ENCODE assay signal across 8 cellular contexts in the genomic region with DNA sequence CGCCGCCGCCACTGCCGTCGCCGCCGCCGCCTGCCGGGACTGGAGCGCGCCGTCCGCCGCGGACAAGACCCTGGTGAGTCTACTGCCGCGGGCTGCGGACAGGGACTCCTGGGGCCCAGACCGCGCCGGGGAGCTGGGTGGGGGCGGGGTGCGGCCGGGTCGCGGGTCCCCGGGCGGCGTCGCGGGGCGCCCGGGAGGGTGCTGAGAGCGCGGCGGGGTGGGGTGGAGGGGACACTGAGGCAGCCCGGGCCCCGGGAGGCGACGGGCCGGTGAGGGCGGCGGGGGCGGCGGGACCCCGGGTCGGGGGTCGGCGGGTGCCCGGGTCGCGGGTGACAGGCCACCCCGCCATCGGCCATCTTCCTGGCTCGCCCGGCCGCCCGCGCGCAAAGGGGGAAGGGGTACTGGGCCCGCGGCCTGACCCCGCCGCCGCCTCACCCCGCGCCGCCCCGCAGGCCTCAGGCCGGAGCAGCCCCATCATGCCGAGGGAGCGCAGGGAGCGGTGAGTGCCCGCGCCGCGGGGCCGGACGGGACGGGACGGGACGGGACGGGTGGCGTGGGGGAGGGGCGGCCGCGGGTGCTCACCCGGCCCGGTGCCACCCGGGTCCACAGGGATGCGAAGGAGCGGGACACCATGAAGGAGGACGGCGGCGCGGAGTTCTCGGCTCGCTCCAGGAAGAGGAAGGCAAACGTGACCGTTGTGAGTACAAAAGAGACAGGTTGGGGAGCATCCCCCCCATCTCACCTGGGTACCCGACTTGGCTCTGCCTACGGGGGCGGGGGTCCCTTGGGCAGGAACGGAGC. TPM values are rescaled to one million over a fixed set of nuclear protein-coding genes. Genes with fewer than 3 reads are reported as not detected.
DNase-seq lines count a peak whose midpoint lies in the region; ATAC-seq and TF ChIP-seq lines count a peak whose summit lies in the region.

No MANE protein-coding gene starts in this region.

- CTCF ChIA-PET in activated naive CD4-positive, alpha-beta T cell treated with anti-CD3 and anti-CD28 coated beads for 36 hours (lab: Charles Lee), result no interaction called here

- ATAC-seq in HG03159 (IDR thresholded peaks at IDR 0.05; ENCODE audit: unreplicated experiment), result peak; percentile 19

- peaks cover 14% of the 10 kb centered on the region for H3K36me3 Mint-ChIP-seq in activated naive CD4-positive, alpha-beta T cell treated with anti-CD3 and anti-CD28 coated beads for 36 hours (ENCODE audit: low read depth)
- H3K36me3 Mint-ChIP-seq in glutamatergic neuron (ENCODE audit: unreplicated experiment), result no peaks in the 10 kb centered on the region

- peak overlapping the region; percentile 43 for H3K4me3 ChIP-seq in skeletal muscle cell (ENCODE audit: low read depth, low read length)

- intact Hi-C loops in activated naive CD4-positive, alpha-beta T cell treated with anti-CD3 and anti-CD28 coated beads for 36 hours (cut with micrococcal nuclease), result loop anchor here (5.0 kb wide), 1 partner anchor 40 kb away; no protein-coding TSS in a partner anchor

- TF ChIP-seq CTCF in glutamatergic neuron (IDR thresholded peaks at IDR 0.05; ENCODE audit: partially characterized antibody, unreplicated experiment), result no peak

- H3K4me1 Mint-ChIP-seq in activated naive CD4-positive, alpha-beta T cell treated with anti-CD3 and anti-CD28 coated beads for 36 hours (ENCODE audit: low read depth), result peaks cover 11% of the 10 kb centered on the region
- H3K4me1 Mint-ChIP-seq in glutamatergic neuron (ENCODE audit: low read depth, unreplicated experiment), result peaks cover 4% of the 10 kb centered on the region

- DNase-seq in activated naive CD4-positive, alpha-beta T cell treated with anti-CD3 and anti-CD28 coated beads for 36 hours, result peak; percentile 15
- DNase-seq in activated naive CD4-positive, alpha-beta T cell treated with anti-CD3 and anti-CD28 coated beads, Interleukin-2, amount 50 U/mL, for 16 hours, result no peak
- DNase-seq in activated CD8-positive, alpha-beta memory T cell treated with anti-CD3 and anti-CD28 coated beads for 24 hours, result peak; percentile 68
- DNase-seq in glutamatergic neuron (peak; percentile 59), skeletal muscle cell (ENCODE audit: low read depth) (no peak), DMS114 treated with DMSO at 0.1 percent for 48 hours (lab: John Stamatoyannopoulos, UW; ENCODE audit: unreplicated experiment) (no peak), NCI-H1436 treated with DMSO at 0.1 percent for 48 hours (lab: John Stamatoyannopoulos, UW) (no peak)

- no peaks in the 10 kb centered on the region for H3K27me3 Mint-ChIP-seq in activated naive CD4-positive, alpha-beta T cell treated with anti-CD3 and anti-CD28 coated beads for 36 hours (ENCODE audit: low read depth)
- H3K27me3 Mint-ChIP-seq in glutamatergic neuron (ENCODE audit: unreplicated experiment), result peaks cover 5% of the 10 kb centered on the region

- peak overlapping the region; percentile 53 for H3K27ac Mint-ChIP-seq in activated naive CD4-positive, alpha-beta T cell treated with anti-CD3 and anti-CD28 coated beads for 36 hours
- H3K27ac Mint-ChIP-seq in glutamatergic neuron (ENCODE audit: unreplicated experiment), result no peak overlapping the region

- peak overlapping the region; percentile 83 for H3K4me3 Mint-ChIP-seq in activated naive CD4-positive, alpha-beta T cell treated with anti-CD3 and anti-CD28 coated beads for 36 hours
- peak overlapping the region; percentile 85 for H3K4me3 Mint-ChIP-seq in glutamatergic neuron (ENCODE audit: unreplicated experiment)

- H3K9me3 Mint-ChIP-seq in activated naive CD4-positive, alpha-beta T cell treated with anti-CD3 and anti-CD28 coated beads for 36 hours, result no peaks in the 10 kb centered on the region
- H3K9me3 Mint-ChIP-seq in glutamatergic neuron (ENCODE audit: unreplicated experiment), result peaks cover 6% of the 10 kb centered on the region

RNA-seq across cellular contexts. Expression of a gene that starts 0.5 kb away (rescaled TPM):
- total RNA-seq in activated naive CD4-positive, alpha-beta T cell treated with anti-CD3 and anti-CD28 coated beads for 36 hours, result 10 to 100 TPM; 31.2 to 34.1 TPM
- 6.4 TPM for total RNA-seq in glutamatergic neuron (ENCODE audit: unreplicated experiment)

Comparison
In these comparisons a context has a peak if more than half of its experiments do, and no peak if none do; other contexts are left out.
1. DNase-seq: peak in activated naive CD4-positive, alpha-beta T cell treated with anti-CD3 and anti-CD28 coated beads for 36 hours (single experiment), activated CD8-positive, alpha-beta memory T cell treated with anti-CD3 and anti-CD28 coated beads for 24 hours (single experiment) and glutamatergic neuron (single experiment); none in activated naive CD4-positive, alpha-beta T cell treated with anti-CD3 and anti-CD28 coated beads, Interleukin-2, amount 50 U/mL, for 16 hours (single experiment), skeletal muscle cell (single experiment), DMS114 treated with DMSO at 0.1 percent for 48 hours (single experiment) and NCI-H1436 treated with DMSO at 0.1 percent for 48 hours (single experiment).